In the genomic region with DNA sequence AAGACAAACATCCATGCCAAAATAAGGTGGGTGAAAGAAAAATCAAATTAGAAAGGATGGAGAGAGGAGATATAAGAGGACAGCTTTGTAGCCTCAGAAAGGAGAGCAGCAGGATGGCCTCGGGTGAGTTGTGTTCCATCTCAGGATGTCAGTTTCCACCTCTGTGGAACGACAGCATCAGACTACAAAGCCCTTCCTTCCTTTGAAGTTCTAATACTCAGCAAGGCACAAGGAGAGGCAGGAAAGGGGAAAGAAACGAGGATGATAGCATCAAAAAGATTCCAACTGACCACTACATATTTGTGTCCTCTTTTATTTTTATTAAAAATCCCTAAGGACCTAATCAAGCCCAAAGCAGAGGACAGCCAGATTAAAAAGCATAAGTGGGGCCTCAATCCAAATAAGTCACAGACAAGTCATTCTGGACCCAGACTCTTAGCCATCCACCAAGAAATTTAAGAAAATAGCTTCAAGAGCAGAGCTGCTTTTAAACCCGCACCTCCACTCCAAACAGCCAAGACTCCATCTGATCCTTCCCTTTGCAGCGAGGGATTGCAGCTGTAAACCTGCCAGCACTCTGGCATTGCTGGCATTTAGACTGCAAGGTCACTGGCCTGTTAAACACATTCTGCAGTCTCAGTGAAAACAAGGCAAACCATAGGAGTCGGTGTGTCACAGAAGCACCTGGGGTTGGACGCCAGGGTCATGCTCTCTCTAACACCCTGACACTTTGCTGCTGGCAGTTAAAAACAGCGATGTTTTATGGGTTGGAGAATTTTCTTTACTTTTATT, we compare ENCODE assay signal across 22 cellular contexts.
A peak's percentile ranks its signal among the peaks of the same experiment; 100 is the strongest.
DNase-seq lines count a peak whose midpoint lies in the region; ATAC-seq and TF ChIP-seq lines count a peak whose summit lies in the region.
"Had no signal": no experiment of that assay in that cellular context is flagged by ENCODE, and none has a peak within 500 bp of the region (broad histone marks: within the 10 kb centered on the region; RNA-seq: fewer than 3 reads in every experiment).

No MANE protein-coding gene starts in this region.

- ATAC-seq in right lobe of liver (peak; percentile 79 to 98 (median 92)), HG02588 (IDR thresholded peaks at IDR 0.05; ENCODE audit: unreplicated experiment) (no peak)
- ATAC-seq in CD8-positive, alpha-beta T cell: no peak
- ATAC-seq: stimulated activated memory B cell treated with anti-CD40 and anti-IgM and Interleukin-4, amounts not matched to agents 10 μg/mL and 1 μg/mL and 100 μg/mL, for 72 hours had no signal

- TF ChIP-seq EP300 in stomach (IDR thresholded peaks at IDR 0.05): no peak

- H3K27me3 ChIP-seq in right lobe of liver (no peaks in the 10 kb centered on the region), stomach (no peaks in the 10 kb centered on the region)
- H3K27me3 ChIP-seq in CD8-positive, alpha-beta T cell (ENCODE audit: insufficient read depth, low read length): no peaks in the 10 kb centered on the region
- H3K27me3 ChIP-seq: colonic mucosa, tibial nerve had no signal

- H3K9me3 ChIP-seq in right lobe of liver: no peaks in the 10 kb centered on the region
- no peaks in the 10 kb centered on the region for H3K9me3 ChIP-seq in stomach
- no peaks in the 10 kb centered on the region for H3K9me3 ChIP-seq in CD8-positive, alpha-beta T cell (ENCODE audit: low read length)
- H3K9me3 ChIP-seq: colonic mucosa, lower lobe of right lung, tibial nerve had no signal

- no peak overlapping the region for H3K27ac Mint-ChIP-seq in CD8-positive, alpha-beta T cell
- no peak overlapping the region for H3K27ac Mint-ChIP-seq in activated naive CD4-positive, alpha-beta T cell treated with anti-CD3 and anti-CD28 coated beads for 36 hours
- H3K27ac Mint-ChIP-seq: activated CD4-positive, alpha-beta T cell treated with anti-CD3 and anti-CD28 coated beads, Interleukin-2, amount 10 ng/mL, durations not matched to agents 24 days and 14 days; stimulated activated memory B cell treated with anti-CD40 and anti-IgM and Interleukin-4, amounts not matched to agents 10 μg/mL and 1 μg/mL and 100 μg/mL, for 72 hours had no signal

- H3K36me3 ChIP-seq in right lobe of liver (no peaks in the 10 kb centered on the region), stomach (no peaks in the 10 kb centered on the region)
- H3K36me3 ChIP-seq in CD8-positive, alpha-beta T cell (ENCODE audit: insufficient read depth, low read length): no peaks in the 10 kb centered on the region
- H3K36me3 ChIP-seq: colonic mucosa, lower lobe of right lung, tibial nerve had no signal

- CTCF ChIA-PET in CD8-positive, alpha-beta T cell (lab: Charles Lee): no interaction called here
- CTCF ChIA-PET in activated naive CD4-positive, alpha-beta T cell treated with anti-CD3 and anti-CD28 coated beads for 36 hours (lab: Charles Lee): interaction anchor here (0.6 kb wide), 1 partner anchor 32 kb away, joined by 3 read pairs; no protein-coding TSS in a partner anchor

- H3K9me3 Mint-ChIP-seq in CD8-positive, alpha-beta T cell: no peaks in the 10 kb centered on the region
- peaks cover 3% of the 10 kb centered on the region for H3K9me3 Mint-ChIP-seq in activated naive CD4-positive, alpha-beta T cell treated with anti-CD3 and anti-CD28 coated beads for 36 hours
- H3K9me3 Mint-ChIP-seq: activated CD4-positive, alpha-beta T cell treated with anti-CD3 and anti-CD28 coated beads, Interleukin-2, amount 10 ng/mL, durations not matched to agents 24 days and 14 days; stimulated activated memory B cell treated with anti-CD40 and anti-IgM and Interleukin-4, amounts not matched to agents 10 μg/mL and 1 μg/mL and 100 μg/mL, for 72 hours had no signal

- no peak overlapping the region for H3K4me3 ChIP-seq in right lobe of liver
- H3K4me3 ChIP-seq in stomach: no peak overlapping the region
- no peak overlapping the region for H3K4me3 ChIP-seq in CD8-positive, alpha-beta T cell (ENCODE audit: low read depth, low read length)
- H3K4me3 ChIP-seq: colonic mucosa, lower lobe of right lung, tibial nerve had no signal

- H3K4me3 Mint-ChIP-seq in CD8-positive, alpha-beta T cell: no peak overlapping the region
- H3K4me3 Mint-ChIP-seq in activated naive CD4-positive, alpha-beta T cell treated with anti-CD3 and anti-CD28 coated beads for 36 hours: no peak overlapping the region
- H3K4me3 Mint-ChIP-seq: activated CD4-positive, alpha-beta T cell treated with anti-CD3 and anti-CD28 coated beads, Interleukin-2, amount 10 ng/mL, durations not matched to agents 24 days and 14 days; naive B cell; stimulated activated memory B cell treated with anti-CD40 and anti-IgM and Interleukin-4, amounts not matched to agents 10 μg/mL and 1 μg/mL and 100 μg/mL, for 72 hours had no signal

- no peaks in the 10 kb centered on the region for H3K36me3 Mint-ChIP-seq in CD8-positive, alpha-beta T cell
- H3K36me3 Mint-ChIP-seq in activated naive CD4-positive, alpha-beta T cell treated with anti-CD3 and anti-CD28 coated beads for 36 hours (ENCODE audit: low read depth): no peaks in the 10 kb centered on the region
- H3K36me3 Mint-ChIP-seq: naive B cell; stimulated activated memory B cell treated with anti-CD40 and anti-IgM and Interleukin-4, amounts not matched to agents 10 μg/mL and 1 μg/mL and 100 μg/mL, for 72 hours had no signal

- POLR2A ChIA-PET in CD8-positive, alpha-beta T cell (lab: Charles Lee): no interaction called here

- no peaks in the 10 kb centered on the region for H3K4me1 Mint-ChIP-seq in CD8-positive, alpha-beta T cell (ENCODE audit: low read depth)
- no peaks in the 10 kb centered on the region for H3K4me1 Mint-ChIP-seq in activated naive CD4-positive, alpha-beta T cell treated with anti-CD3 and anti-CD28 coated beads for 36 hours (ENCODE audit: low read depth)
- H3K4me1 Mint-ChIP-seq: activated CD4-positive, alpha-beta T cell treated with anti-CD3 and anti-CD28 coated beads, Interleukin-2, amount 10 ng/mL, durations not matched to agents 24 days and 14 days; naive B cell; stimulated activated memory B cell treated with anti-CD40 and anti-IgM and Interleukin-4, amounts not matched to agents 10 μg/mL and 1 μg/mL and 100 μg/mL, for 72 hours had no signal

- H3K4me1 ChIP-seq in right lobe of liver (peaks cover 0 to 4% (median 0%) of the 10 kb centered on the region in 4 donors), stomach (peaks cover 0 to 9% (median 3%) of the 10 kb centered on the region in 4 donors)
- H3K4me1 ChIP-seq in CD8-positive, alpha-beta T cell (ENCODE audit: insufficient read depth, low read length): no peaks in the 10 kb centered on the region
- H3K4me1 ChIP-seq: colonic mucosa, lower lobe of right lung had no signal

- H3K27ac ChIP-seq in right lobe of liver: no peak overlapping the region
- H3K27ac ChIP-seq in stomach: no peak overlapping the region
- no peak overlapping the region for H3K27ac ChIP-seq in CD8-positive, alpha-beta T cell (ENCODE audit: low read depth, low read length)
- H3K27ac ChIP-seq: colonic mucosa, lower lobe of right lung, tibial nerve had no signal

- intact Hi-C loops in right lobe of liver (cut with DNase I): no loop called here
- intact Hi-C loops in stomach (cut with DNase I; ENCODE audit: low total_unique reads): no loop called here
- intact Hi-C loops in CD8-positive, alpha-beta T cell (cut with DNase I, micrococcal nuclease): no loop called here
- intact Hi-C loops in activated naive CD4-positive, alpha-beta T cell treated with anti-CD3 and anti-CD28 coated beads for 36 hours (cut with micrococcal nuclease): no loop called here

- TF ChIP-seq CTCF in right lobe of liver (IDR thresholded peaks at IDR 0.05): no peak
- no peak for TF ChIP-seq CTCF in stomach (IDR thresholded peaks at IDR 0.05)
- no peak for TF ChIP-seq CTCF in CD8-positive, alpha-beta T cell (IDR thresholded peaks at IDR 0.05)

- DNase-seq in DMS79 treated with DMSO at 0.1 percent for 48 hours (lab: John Stamatoyannopoulos, UW) (peak; percentile 18), DMS79 (lab: John Stamatoyannopoulos, UW) (no peak), fibroblast of gingiva (ENCODE audit: low read depth) (peak; percentile 17), right lobe of liver (peak; percentile 45 to 63 (median 61)), stomach (peak; percentile 52)
- DNase-seq in CD8-positive, alpha-beta T cell: no peak
- DNase-seq in activated naive CD4-positive, alpha-beta T cell treated with anti-CD3 and anti-CD28 coated beads for 36 hours: no peak
- DNase-seq: 8988T; activated CD4-positive, alpha-beta T cell treated with anti-CD3 and anti-CD28 coated beads, Interleukin-2, amount 10 ng/mL, durations not matched to agents 24 days and 14 days; activated CD8-positive, alpha-beta memory T cell treated with anti-CD3 and anti-CD28 coated beads, Interleukin-2, amount 50 U/mL, for 48 hours; activated gamma-delta T cell; Calu3; colonic mucosa; foreskin melanocyte; lower lobe of right lung; naive B cell; NCI-H1436 treated with DMSO at 0.1 percent for 48 hours; NCI-H748 treated with DMSO at 0.1 percent for 48 hours; posterior cingulate gyrus had no signal

- H3K27me3 Mint-ChIP-seq in CD8-positive, alpha-beta T cell (ENCODE audit: low read depth): no peaks in the 10 kb centered on the region
- H3K27me3 Mint-ChIP-seq in activated naive CD4-positive, alpha-beta T cell treated with anti-CD3 and anti-CD28 coated beads for 36 hours (ENCODE audit: low read depth): peaks cover 4% of the 10 kb centered on the region
- H3K27me3 Mint-ChIP-seq: activated CD4-positive, alpha-beta T cell treated with anti-CD3 and anti-CD28 coated beads, Interleukin-2, amount 10 ng/mL, durations not matched to agents 24 days and 14 days; stimulated activated memory B cell treated with anti-CD40 and anti-IgM and Interleukin-4, amounts not matched to agents 10 μg/mL and 1 μg/mL and 100 μg/mL, for 72 hours had no signal

- TF ChIP-seq POLR2A in right lobe of liver (IDR thresholded peaks at IDR 0.05) (no peak), stomach (IDR thresholded peaks at IDR 0.05) (no peak)

- WGBS in right lobe of liver (ENCODE audit: insufficient coverage, low coverage, low lambda C conversion rate, missing lambda C conversion rate): 22% methylated on average over 8 of the region's 8 CpGs
- WGBS in stomach, 5 donors: 34 to 45% (median 40%) methylated on average over 8 of the region's 8 CpGs

Comparison
In these comparisons a context has a peak if more than half of its experiments do, and no peak if none do; other contexts are left out.
1. DNase-seq: peak in DMS79 treated with DMSO at 0.1 percent for 48 hours (single experiment), fibroblast of gingiva (single experiment), right lobe of liver (3 of 3) and stomach (single experiment); none in DMS79 (single experiment), CD8-positive, alpha-beta T cell (0 of 7) and activated naive CD4-positive, alpha-beta T cell treated with anti-CD3 and anti-CD28 coated beads for 36 hours (single experiment).
2. ATAC-seq: peak in right lobe of liver (4 of 4); none in CD8-positive, alpha-beta T cell (single experiment) and HG02588 (single experiment).